8 cellular contexts compared by ENCODE assay signal in the genomic region with DNA sequence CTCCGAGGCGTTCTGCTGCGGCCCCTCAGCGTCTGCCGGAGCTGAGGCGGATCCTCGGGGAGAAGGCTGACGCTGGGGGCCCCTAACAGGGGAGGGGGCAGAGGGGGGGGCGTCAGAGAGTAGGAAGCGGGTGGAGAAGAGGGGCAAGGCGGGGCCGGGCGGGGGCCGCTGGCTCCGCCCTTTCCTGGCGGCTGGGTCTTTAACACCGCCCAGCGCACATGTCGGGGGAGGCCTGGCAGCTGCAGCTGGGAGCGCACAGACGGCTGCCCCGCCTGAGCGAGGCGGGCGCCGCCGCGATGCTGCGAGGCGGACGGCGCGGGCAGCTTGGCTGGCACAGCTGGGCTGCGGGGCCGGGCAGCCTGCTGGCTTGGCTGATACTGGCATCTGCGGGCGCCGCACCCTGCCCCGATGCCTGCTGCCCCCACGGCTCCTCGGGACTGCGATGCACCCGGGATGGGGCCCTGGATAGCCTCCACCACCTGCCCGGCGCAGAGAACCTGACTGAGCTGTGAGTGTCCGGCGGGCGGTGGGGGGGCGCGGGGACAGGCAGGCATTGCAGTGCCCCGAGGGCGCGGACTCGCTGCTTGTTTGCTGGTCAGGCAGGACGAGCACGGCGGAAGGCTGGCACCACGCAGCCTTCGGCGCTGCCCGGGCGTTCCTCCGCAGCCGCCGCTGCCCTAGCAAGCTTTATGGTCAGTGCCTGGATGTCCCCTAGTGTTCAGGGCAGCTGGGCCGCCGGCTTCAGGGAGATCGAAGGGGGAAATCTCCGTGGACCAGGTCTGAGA. TPM values are rescaled to one million over a fixed set of nuclear protein-coding genes. Genes with fewer than 3 reads are reported as not detected.
DNase-seq lines count a peak whose midpoint lies in the region; ATAC-seq and TF ChIP-seq lines count a peak whose summit lies in the region.

A gene (plus strand): TSS at position 227 of the 785 bp plus-strand sequence. CDS start 70 bp downstream, at position 297.

- POLR2A ChIA-PET in A673 (lab: Charles Lee; ENCODE audit: low non-redundant PET), result interaction anchor here (0.6 kb wide), 1 partner anchor 313 kb away, joined by 9 read pairs; no protein-coding TSS in a partner anchor

- TF ChIP-seq CTCF in A673 (conservative IDR thresholded peaks at IDR 0.05; ENCODE audit: low read depth, low read length) (no peak), esophagus squamous epithelium (IDR thresholded peaks at IDR 0.05) (no peak)

- H3K36me3 ChIP-seq in A673 (ENCODE audit: insufficient read depth, low read length, poor library complexity, severe bottlenecking) (no peaks in the 10 kb centered on the region), esophagus squamous epithelium (no peaks in the 10 kb centered on the region), neuron (ENCODE audit: insufficient read depth, low read length) (no peaks in the 10 kb centered on the region)

- H3K27ac ChIP-seq in A673 (ENCODE audit: low read depth, low read length, poor library complexity, severe bottlenecking), result no peak within 1 kb of the TSS
- H3K27ac ChIP-seq in esophagus squamous epithelium, result no peak within 1 kb of the TSS

- H3K4me3 ChIP-seq in A673 (ENCODE audit: low read depth, low read length, poor library complexity, severe bottlenecking), result peak within 1 kb of the TSS; percentile 55
- H3K4me3 ChIP-seq in esophagus squamous epithelium, result peak within 1 kb of the TSS; percentile 4 to 61 (median 30)
- H3K4me3 ChIP-seq in neuron (ENCODE audit: low read length), result peak within 1 kb of the TSS; percentile 13

- BruUV-seq in A673 (replicated peaks; lab: Mats Ljungman, UMichigan), result no TSS peak

- H3K4me1 ChIP-seq in A673 (ENCODE audit: insufficient read depth, low read length, poor library complexity, severe bottlenecking), result peaks cover 15% of the 10 kb centered on the region
- peaks cover 24 to 32% (median 28%) of the 10 kb centered on the region in 3 donors for H3K4me1 ChIP-seq in esophagus squamous epithelium
- peaks cover 35% of the 10 kb centered on the region for H3K4me1 ChIP-seq in neuron (ENCODE audit: insufficient read depth, low read length)

- TF ChIP-seq POLR2A in esophagus squamous epithelium (IDR thresholded peaks at IDR 0.05), result no peak

- DNase-seq in A673 (ENCODE audit: low spot score) (peak; percentile 75), NCI-H82 (lab: John Stamatoyannopoulos, UW) (peak; percentile 95), activated T-cell treated with anti-CD3 and anti-CD28 coated beads for 24 hours (ENCODE audit: low read depth) (peak; percentile 38), esophagus squamous epithelium (lab: John Stamatoyannopoulos, UW) (no peak)

- intact Hi-C loops in A673 (cut with micrococcal nuclease; ENCODE audit: unreplicated experiment) (loop anchor here (1.0 to 2.0 kb wide), 3 partner anchors 64 to 172 kb away; no protein-coding TSS in a partner anchor), esophagus squamous epithelium (cut with DNase I) (no loop called here)

- H3K27me3 ChIP-seq in A673 (replicated peaks; ENCODE audit: insufficient read depth, low read depth, low read length, poor library complexity) (peaks cover 27% of the 10 kb centered on the region), esophagus squamous epithelium (peaks cover 8 to 96% (median 23%) of the 10 kb centered on the region in 4 donors), neuron (ENCODE audit: insufficient read depth, low read length) (peaks cover 91% of the 10 kb centered on the region)

- no peak within 1 kb of the TSS for H2AFZ ChIP-seq in neuron (ENCODE audit: low read depth, low read length)

- WGBS in esophagus squamous epithelium, 2 donors, result 25% methylated on average over 4 of the region's 69 CpGs; no CpG with 5 or more reads in 1 of the 2 donors

- H3K9me3 ChIP-seq in A673 (ENCODE audit: low read depth, low read length, poor library complexity, severe bottlenecking) (no peaks in the 10 kb centered on the region), esophagus squamous epithelium (no peaks in the 10 kb centered on the region), neuron (ENCODE audit: low read length) (no peaks in the 10 kb centered on the region)

- ATAC-seq in GM19397 (IDR thresholded peaks at IDR 0.05; ENCODE audit: unreplicated experiment) (peak; percentile 47), HG03432 (IDR thresholded peaks at IDR 0.05; ENCODE audit: unreplicated experiment) (no peak), GM19395 (IDR thresholded peaks at IDR 0.05; ENCODE audit: unreplicated experiment) (no peak)

- CTCF ChIA-PET in A673 (lab: Charles Lee), result interaction anchor here (0.6 to 3.3 kb wide), 13 partner anchors 13 to 293 kb away, joined by 3 to 62 read pairs (median 6); a partner anchor contains a TSS

RNA-seq across cellular contexts. Expression of the gene that starts here (rescaled TPM):
- 3.6 and 5.1 TPM in 2 replicates for total RNA-seq in A673 (2021)
- total RNA-seq in esophagus squamous epithelium, result under 1 TPM in 2 of 4 donors, not detected in 2; 0.09 to 0.57 TPM
